In the genomic region with DNA sequence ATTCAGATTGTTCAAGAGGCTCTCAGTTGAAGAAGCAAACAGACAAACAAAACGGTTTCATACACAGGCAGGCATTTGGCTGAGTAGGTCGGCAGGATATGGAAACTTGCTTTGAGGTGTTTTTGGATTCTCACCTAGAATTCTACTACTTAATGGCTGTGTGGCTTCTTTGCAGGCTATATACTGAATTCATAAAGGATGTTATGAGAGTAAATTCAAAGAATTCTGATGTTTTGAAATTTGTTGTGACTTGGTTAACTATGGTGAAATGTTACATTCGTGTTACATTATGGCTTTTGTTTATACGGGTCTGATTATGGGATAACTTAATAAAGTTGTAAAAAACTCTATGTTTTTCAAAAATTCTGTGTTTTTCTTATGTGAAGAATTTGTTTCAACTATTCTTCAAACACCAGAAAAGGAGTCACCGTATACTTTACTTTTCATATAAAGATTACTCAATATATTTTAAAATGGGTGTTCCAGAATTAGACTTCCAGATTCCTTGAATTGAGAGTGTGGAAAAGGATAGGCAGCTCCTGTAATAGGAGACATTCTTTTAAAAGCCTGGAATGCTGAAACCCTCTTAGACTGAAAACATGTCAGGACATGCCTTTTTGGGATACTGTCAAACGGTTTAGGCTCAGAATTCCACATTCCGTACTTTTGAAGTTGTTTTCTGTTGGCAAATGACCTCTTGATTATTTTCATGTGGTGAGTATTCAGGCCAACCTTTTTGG, we compare ENCODE assay signal across 10 cellular contexts. TPM values are rescaled to one million over a fixed set of nuclear protein-coding genes. Genes with fewer than 3 reads are reported as not detected.
DNase-seq lines count a peak whose midpoint lies in the region; ATAC-seq and FAIRE-seq lines count a peak whose summit lies in the region.
"Had no signal": no experiment of that assay in that cellular context is flagged by ENCODE, and none has a peak within 500 bp of the region (broad histone marks: within the 10 kb centered on the region; RNA-seq: fewer than 3 reads in every experiment).

No MANE protein-coding gene starts in this region.

- no peaks in the 10 kb centered on the region for H3K27me3 ChIP-seq in small intestine (ENCODE audit: control insufficient read depth in 2 of 2, insufficient read depth in 2 of 2, low read length in 2 of 2)
- H3K27me3 ChIP-seq: Peyer's patch had no signal

- no peaks in the 10 kb centered on the region for H3K36me3 ChIP-seq in small intestine (ENCODE audit: control insufficient read depth in 2 of 2, insufficient read depth in 2 of 2, low read length in 2 of 2)
- H3K36me3 ChIP-seq: Peyer's patch had no signal

- 71 to 88% (median 81%) methylated on average over 7 of the region's 7 CpGs for WGBS in small intestine, 3 donors

- DNase-seq in GM04503 (ENCODE audit: low read depth) = peak; percentile 95
- peak; percentile 25 for DNase-seq in NCI-H510A (lab: John Stamatoyannopoulos, UW)
- DNase-seq in fibroblast of peridontal ligament (ENCODE audit: extremely low read depth) = peak; percentile 99
- no peak for DNase-seq in sciatic nerve (ENCODE audit: low spot score)
- DNase-seq in small intestine = no peak
- DNase-seq in epidermal melanocyte (ENCODE audit: insufficient read length, low spot score) = no peak
- DNase-seq in activated effector memory CD4-positive, alpha-beta T cell treated with Interleukin-2 at 50 U/mL for 16 hours = no peak
- DNase-seq: activated gamma-delta T cell, Peyer's patch had no signal

- intact Hi-C loops in sciatic nerve (cut with DNase I) = no loop called here

- no peak for FAIRE-seq in small intestine (lab: Jason Lieb, UNC)

- ATAC-seq in sciatic nerve = peak; percentile 46
- ATAC-seq in HG03175 (IDR thresholded peaks at IDR 0.05; ENCODE audit: unreplicated experiment) = no peak

- peaks cover 0 to 11% of the 10 kb centered on the region in 2 donors for H3K4me1 ChIP-seq in small intestine (ENCODE audit: control insufficient read depth in 2 of 2, insufficient read depth in 1 of 2, low read depth in 1 of 2, low read length in 1 of 2)

- H3K9me3 ChIP-seq in small intestine (ENCODE audit: control insufficient read depth, low read depth) = no peaks in the 10 kb centered on the region
- H3K9me3 ChIP-seq: Peyer's patch had no signal

- H3K4me3 ChIP-seq in small intestine (ENCODE audit: low read depth in 1 of 2, low read length in 2 of 2) = no peak overlapping the region
- H3K4me3 ChIP-seq: Peyer's patch had no signal

- H3K27ac ChIP-seq in small intestine (ENCODE audit: low read depth in 1 of 2, low read length in 1 of 2) = no peak overlapping the region

RNA-seq across cellular contexts. Expression of gene IRF2BP2, which starts 8.2 kb away (rescaled TPM):
- total RNA-seq in sciatic nerve = 142 TPM
- 10 to 100 TPM; 42.4 to 80.6 (median 47.2) TPM for polyA plus RNA-seq in small intestine

Comparison
In these comparisons a context has a peak if more than half of its experiments do, and no peak if none do; other contexts are left out.
1. DNase-seq: peak in GM04503 (single experiment), NCI-H510A (single experiment) and fibroblast of peridontal ligament (single experiment); none in sciatic nerve (single experiment), small intestine (single experiment), epidermal melanocyte (single experiment) and activated effector memory CD4-positive, alpha-beta T cell treated with Interleukin-2 at 50 U/mL for 16 hours (single experiment).